ENCODE assay signal across 37 cellular contexts in genomic region chr6:165426892-165427291, GRCh38.
"Had no signal": no experiment of that assay in that cellular context is flagged by ENCODE, and none has a peak within 500 bp of the region (broad histone marks: within the 10 kb centered on the region; RNA-seq: fewer than 3 reads in every experiment).

No MANE protein-coding gene starts in this region.

- H3K9me3 Mint-ChIP-seq: activated B cell treated with CpG ODN at 0.5 μM for 24 hours; activated CD4-positive, alpha-beta memory T cell treated with anti-CD3 and anti-CD28 coated beads for 36 hours; activated CD4-positive, alpha-beta T cell treated with anti-CD3 and anti-CD28 coated beads, Interleukin-2, amount 10 ng/mL, durations not matched to agents 24 days and 14 days; activated T-cell treated with anti-CD3 and anti-CD28 coated beads, Interleukin-2, amount 50 U/mL, for 4 hours; activated T-helper 1 cell treated with anti-CD3 and anti-CD28 coated beads, Interleukin-12 subunit alpha, Interleukin-12 subunit beta, Interleukin-2, Interleukin-4 antibody, amounts not matched to agents 30 ng/mL and 10 ng/mL and 1 ng/mL, durations not matched to agents 14 hours and 24 hours and 36 hours; activated T-helper 17 cell treated with anti-CD3 and anti-CD28 coated beads, Interleukin-2, amount 50 U/mL, for 72 hours; T-helper 1 cell treated with Interleukin-12 subunit alpha and Interleukin-12 subunit beta and Interleukin-4 antibody, amounts not matched to agents 30 μg/mL and 1 μg/mL, for 36 hours; T-helper 2 cell treated with Interferon-gamma antibody and Interleukin-4, amounts not matched to agents 5 μg/mL and 100 μg/mL, for 36 hours had no signal

- H3K36me3 ChIP-seq: adrenal gland, cardiac muscle cell had no signal

- H3K4me1 Mint-ChIP-seq: activated B cell treated with CpG ODN at 0.5 μM for 24 hours; activated CD4-positive, alpha-beta T cell treated with anti-CD3 and anti-CD28 coated beads, Interleukin-2, amount 10 ng/mL, durations not matched to agents 24 days and 14 days; activated naive CD8-positive, alpha-beta T cell treated with anti-CD3 and anti-CD28 coated beads for 36 hours; activated T-helper 17 cell treated with anti-CD3 and anti-CD28 coated beads, Interleukin-2, amount 50 U/mL, for 72 hours; brain; central memory CD8-positive, alpha-beta T cell had no signal

- FAIRE-seq: TTC549 had no signal

- H3K4me3 Mint-ChIP-seq: activated B cell treated with CpG ODN at 0.5 μM for 24 hours; activated CD4-positive, alpha-beta memory T cell treated with anti-CD3 and anti-CD28 coated beads for 36 hours; activated CD4-positive, alpha-beta T cell treated with anti-CD3 and anti-CD28 coated beads, Interleukin-2, amount 10 ng/mL, durations not matched to agents 24 days and 14 days; activated CD8-positive, alpha-beta T cell treated with anti-CD3 and anti-CD28 coated beads for 36 hours; activated naive CD4-positive, alpha-beta T cell treated with anti-CD3 and anti-CD28 coated beads for 36 hours; activated naive CD8-positive, alpha-beta T cell treated with anti-CD3 and anti-CD28 coated beads for 36 hours; activated T-cell treated with anti-CD3 and anti-CD28 coated beads, Interleukin-2, amount 50 U/mL, for 4 hours; activated T-cell treated with anti-CD3 and anti-CD28 coated beads, Interleukin-2, amount 50 U/mL, for 72 hours; activated T-helper 1 cell treated with anti-CD3 and anti-CD28 coated beads, Interleukin-12 subunit alpha, Interleukin-12 subunit beta, Interleukin-2, Interleukin-4 antibody, amounts not matched to agents 30 ng/mL and 10 ng/mL and 1 ng/mL, durations not matched to agents 14 hours and 24 hours and 36 hours; activated T-helper 17 cell treated with anti-CD3 and anti-CD28 coated beads, Interleukin-2, amount 50 U/mL, for 72 hours; brain; central memory CD8-positive, alpha-beta T cell; T-helper 1 cell treated with Interleukin-12 subunit alpha and Interleukin-12 subunit beta and Interleukin-4 antibody, amounts not matched to agents 30 μg/mL and 1 μg/mL, for 36 hours; T-helper 2 cell treated with Interferon-gamma antibody and Interleukin-4, amounts not matched to agents 5 μg/mL and 100 μg/mL, for 36 hours had no signal

- H3K27ac ChIP-seq: adrenal gland, cardiac muscle cell, VCaP had no signal

- H3K4me1 ChIP-seq: adrenal gland had no signal

- H3K9me3 ChIP-seq: adrenal gland had no signal

- H3K27ac Mint-ChIP-seq: activated B cell treated with CpG ODN at 0.5 μM for 24 hours; activated CD4-positive, alpha-beta memory T cell treated with anti-CD3 and anti-CD28 coated beads for 36 hours; activated CD4-positive, alpha-beta T cell treated with anti-CD3 and anti-CD28 coated beads, Interleukin-2, amount 10 ng/mL, durations not matched to agents 24 days and 14 days; activated CD8-positive, alpha-beta T cell treated with anti-CD3 and anti-CD28 coated beads for 36 hours; activated naive CD4-positive, alpha-beta T cell treated with anti-CD3 and anti-CD28 coated beads for 36 hours; activated naive CD4-positive, alpha-beta T cell treated with anti-CD3 and anti-CD28 coated beads, Interleukin-2, amount 50 U/mL, for 72 hours; activated naive CD8-positive, alpha-beta T cell treated with anti-CD3 and anti-CD28 coated beads for 36 hours; activated T-cell treated with anti-CD3 and anti-CD28 coated beads, Interleukin-2, amount 50 U/mL, for 72 hours; activated T-helper 1 cell treated with anti-CD3 and anti-CD28 coated beads, Interleukin-12 subunit alpha, Interleukin-12 subunit beta, Interleukin-2, Interleukin-4 antibody, amounts not matched to agents 30 ng/mL and 10 ng/mL and 1 ng/mL, durations not matched to agents 14 hours and 24 hours and 36 hours; activated T-helper 17 cell treated with anti-CD3 and anti-CD28 coated beads, Interleukin-2, amount 50 U/mL, for 72 hours; brain; T-helper 1 cell treated with Interleukin-12 subunit alpha and Interleukin-12 subunit beta and Interleukin-4 antibody, amounts not matched to agents 30 μg/mL and 1 μg/mL, for 36 hours; T-helper 2 cell treated with Interferon-gamma antibody and Interleukin-4, amounts not matched to agents 5 μg/mL and 100 μg/mL, for 36 hours had no signal

- H3K27me3 Mint-ChIP-seq: activated B cell treated with CpG ODN at 0.5 μM for 24 hours; activated CD4-positive, alpha-beta memory T cell treated with anti-CD3 and anti-CD28 coated beads for 36 hours; activated CD4-positive, alpha-beta T cell treated with anti-CD3 and anti-CD28 coated beads, Interleukin-2, amount 10 ng/mL, durations not matched to agents 24 days and 14 days; activated CD8-positive, alpha-beta T cell treated with anti-CD3 and anti-CD28 coated beads for 36 hours; activated naive CD8-positive, alpha-beta T cell treated with anti-CD3 and anti-CD28 coated beads for 36 hours; activated T-helper 17 cell treated with anti-CD3 and anti-CD28 coated beads, Interleukin-2, amount 50 U/mL, for 72 hours; brain; central memory CD8-positive, alpha-beta T cell had no signal

- H3K36me3 Mint-ChIP-seq: activated CD4-positive, alpha-beta memory T cell treated with anti-CD3 and anti-CD28 coated beads for 36 hours; activated naive CD4-positive, alpha-beta T cell treated with anti-CD3 and anti-CD28 coated beads, Interleukin-2, amount 50 U/mL, for 72 hours; activated naive CD8-positive, alpha-beta T cell treated with anti-CD3 and anti-CD28 coated beads for 36 hours had no signal

- H3K27me3 ChIP-seq: adrenal gland, cardiac muscle cell had no signal

- DNase-seq: activated B cell treated with CpG ODN at 0.5 μM for 24 hours; activated CD4-positive, alpha-beta memory T cell treated with anti-CD3 and anti-CD28 coated beads for 36 hours; activated CD4-positive, alpha-beta T cell treated with anti-CD3 and anti-CD28 coated beads for 4 hours; activated CD4-positive, alpha-beta T cell treated with anti-CD3 and anti-CD28 coated beads, Interleukin-2, amount 10 ng/mL, durations not matched to agents 24 days and 14 days; activated CD4-positive, alpha-beta T cell treated with anti-CD3 and anti-CD28 coated beads, Interleukin-2, amount 50 U/mL, for 1 hour; activated CD4-positive, alpha-beta T cell treated with anti-CD3 and anti-CD28 coated beads, Interleukin-2, amount 50 U/mL, for 4 hours; activated CD4-positive, CD25-positive, alpha-beta regulatory T cell treated with anti-CD3 and anti-CD28 coated beads, Interleukin-2, amount 50 U/mL, for 72 hours; activated CD8-positive, alpha-beta memory T cell treated with anti-CD3 and anti-CD28 coated beads, Interleukin-2, amount 50 U/mL, for 4 hours; activated CD8-positive, alpha-beta T cell treated with anti-CD3 and anti-CD28 coated beads for 36 hours; activated effector memory CD4-positive, alpha-beta T cell treated with anti-CD3 and anti-CD28 coated beads, Interleukin-2, amount 50 U/mL, for 16 hours; activated gamma-delta T cell treated with Interleukin-2 at 50 U/mL for 16 hours; activated naive CD4-positive, alpha-beta T cell; activated naive CD4-positive, alpha-beta T cell treated with anti-CD3 and anti-CD28 coated beads for 36 hours; activated naive CD4-positive, alpha-beta T cell treated with anti-CD3 and anti-CD28 coated beads, Interleukin-2, amount 50 U/mL, for 16 hours; activated naive CD8-positive, alpha-beta T cell treated with anti-CD3 and anti-CD28 coated beads for 36 hours; activated T-cell treated with anti-CD3 and anti-CD28 coated beads for 4 hours; activated T-cell treated with anti-CD3 and anti-CD28 coated beads, Interleukin-2, amount 50 U/mL, for 1 hour; activated T-cell treated with anti-CD3 and anti-CD28 coated beads, Interleukin-2, amount 50 U/mL, for 4 hours; activated T-cell treated with anti-CD3 and anti-CD28 coated beads, Interleukin-2, amount 50 U/mL, for 72 hours; adrenal gland; amniotic stem cell; aorta; caudate nucleus; cerebellar nuclear complex; T-helper 1 cell; T-helper 2 cell; T-helper 9 cell had no signal

- ATAC-seq: activated CD8-positive, alpha-beta T cell treated with anti-CD3 and anti-CD28 coated beads for 36 hours; activated naive CD4-positive, alpha-beta T cell treated with anti-CD3 and anti-CD28 coated beads, Interleukin-2, amount 50 U/mL, for 72 hours; activated T-cell treated with anti-CD3 and anti-CD28 coated beads, Interleukin-2, amount 50 U/mL, for 4 hours; activated T-cell treated with anti-CD3 and anti-CD28 coated beads, Interleukin-2, amount 50 U/mL, for 72 hours; activated T-helper 17 cell treated with anti-CD3 and anti-CD28 coated beads, Interleukin-2, amount 50 U/mL, for 72 hours had no signal

- H3K4me3 ChIP-seq: adrenal gland, cardiac muscle cell had no signal
